7 cellular contexts compared by ENCODE assay signal in the genomic region with DNA sequence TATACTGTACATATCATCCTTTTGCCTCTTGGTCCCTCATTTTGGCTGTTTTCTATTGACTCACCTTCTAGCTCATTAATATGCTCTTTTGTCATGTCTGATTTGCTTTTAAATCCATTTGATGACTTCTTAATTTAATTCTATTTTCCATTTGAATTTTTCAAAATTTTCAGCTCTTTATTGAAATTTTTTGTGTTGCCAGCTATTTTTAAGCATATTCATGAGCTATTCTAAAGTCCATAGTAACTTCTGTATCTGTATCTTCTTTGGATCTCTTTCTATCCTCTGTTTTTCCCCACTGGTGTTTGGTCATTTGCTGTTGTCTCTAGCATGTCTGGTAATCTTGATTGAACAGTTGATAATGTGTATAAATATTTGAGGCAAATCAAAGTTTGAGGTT.
"Had no signal": no experiment of that assay in that cellular context is flagged by ENCODE, and none has a peak within 500 bp of the region (broad histone marks: within the 10 kb centered on the region; RNA-seq: fewer than 3 reads in every experiment).

No MANE protein-coding gene starts in this region.

- H3K4me3 ChIP-seq: K562 had no signal

- H3K4me1 Mint-ChIP-seq: IgD-negative memory B cell had no signal

- H3K27ac Mint-ChIP-seq: IgD-negative memory B cell had no signal

- H3K36me3 Mint-ChIP-seq: IgD-negative memory B cell had no signal

- H3K4me2 ChIP-seq: KMS-11 had no signal

- H3K4me3 Mint-ChIP-seq: IgD-negative memory B cell had no signal

- DNase-seq: KBM-7, KG1 had no signal

- ATAC-seq: K562 had no signal

- H3K9ac ChIP-seq: KMS-11 had no signal

- FAIRE-seq: HTR-8/SVneo, K562 had no signal

- H3K27ac ChIP-seq: HL-60, KMS-11 had no signal
